ENCODE assay signal across 23 cellular contexts in genomic region chr6:7271205-7271534, GRCh38.
"Had no signal": no experiment of that assay in that cellular context is flagged by ENCODE, and none has a peak within 500 bp of the region (broad histone marks: within the 10 kb centered on the region; RNA-seq: fewer than 3 reads in every experiment).

No MANE protein-coding gene starts in this region.

- FAIRE-seq: keratinocyte had no signal

- H3K4me1 ChIP-seq: gastrocnemius medialis, prostate gland had no signal

- H3K9me3 ChIP-seq: esophagus squamous epithelium, gastrocnemius medialis, ovary, prostate gland, tibial artery had no signal

- H3K4me3 ChIP-seq: coronary artery, esophagus squamous epithelium, gastrocnemius medialis, lung, ovary, prostate gland, skin epidermis, tibial artery had no signal

- DNase-seq: activated CD4-positive, alpha-beta T cell treated with anti-CD3 and anti-CD28 coated beads, Interleukin-2, amount 10 ng/mL, durations not matched to agents 24 days and 14 days; activated T-cell treated with anti-CD3 and anti-CD28 coated beads for 4 hours; amygdala; cerebellar nuclear complex; endodermal cell; esophagus squamous epithelium; gastrocnemius medialis; naive thymus-derived CD4-positive, alpha-beta T cell; ovary; stimulated activated CD4-positive, alpha-beta T cell treated with anti-CD3 and anti-CD28 coated beads, Interleukin-1b, Interleukin-23, amount 100 ng/mL, for 48 hours; stimulated activated naive CD8-positive, alpha-beta T cell treated with anti-CD3 and anti-CD28 coated beads, Interleukin-15, amount 100 ng/mL, for 72 hours had no signal

- H3K27me3 Mint-ChIP-seq: stimulated activated naive CD8-positive, alpha-beta T cell treated with anti-CD3 and anti-CD28 coated beads, Interleukin-15, amount 100 ng/mL, for 72 hours had no signal

- H3K9me3 Mint-ChIP-seq: activated CD4-positive, alpha-beta T cell treated with anti-CD3 and anti-CD28 coated beads, Interleukin-2, amount 10 ng/mL, durations not matched to agents 24 days and 14 days; neural crest cell; stimulated activated effector memory CD8-positive, alpha-beta T cell treated with anti-CD3 and anti-CD28 coated beads, Interleukin-12 subunit alpha, Interleukin-12 subunit beta, amount 100 ng/mL, for 72 hours; stimulated activated naive CD8-positive, alpha-beta T cell treated with anti-CD3 and anti-CD28 coated beads, Interleukin-15, amount 100 ng/mL, for 72 hours; T-helper 2 cell treated with Interferon-gamma antibody and Interleukin-4, amounts not matched to agents 5 μg/mL and 100 μg/mL, for 36 hours had no signal

- H3K4me3 Mint-ChIP-seq: activated CD4-positive, alpha-beta T cell treated with anti-CD3 and anti-CD28 coated beads, Interleukin-2, amount 10 ng/mL, durations not matched to agents 24 days and 14 days; endodermal cell; naive thymus-derived CD4-positive, alpha-beta T cell; neural crest cell; stimulated activated effector memory CD8-positive, alpha-beta T cell treated with anti-CD3 and anti-CD28 coated beads, Interleukin-12 subunit alpha, Interleukin-12 subunit beta, amount 100 ng/mL, for 72 hours; stimulated activated naive CD8-positive, alpha-beta T cell treated with anti-CD3 and anti-CD28 coated beads, Interleukin-15, amount 100 ng/mL, for 72 hours; T-helper 2 cell treated with Interferon-gamma antibody and Interleukin-4, amounts not matched to agents 5 μg/mL and 100 μg/mL, for 36 hours had no signal

- H3K27ac ChIP-seq: coronary artery, esophagus squamous epithelium, gastrocnemius medialis, ovary, prostate gland, skin epidermis, tibial artery, VCaP had no signal

- ATAC-seq: activated CD4-positive, CD25-positive, alpha-beta regulatory T cell treated with anti-CD3 and anti-CD28 coated beads, Interleukin-2, amount 50 U/mL, for 24 hours; naive thymus-derived CD4-positive, alpha-beta T cell; SK-N-SH treated with all-trans-retinoic acid at 6 μM for 48 hours; stimulated activated naive CD8-positive, alpha-beta T cell treated with anti-CD3 and anti-CD28 coated beads, Interleukin-15, amount 100 ng/mL, for 72 hours had no signal

- H3K4me1 Mint-ChIP-seq: activated CD4-positive, alpha-beta T cell treated with anti-CD3 and anti-CD28 coated beads, Interleukin-2, amount 10 ng/mL, durations not matched to agents 24 days and 14 days; endodermal cell had no signal

- H3K27ac Mint-ChIP-seq: activated CD4-positive, alpha-beta T cell treated with anti-CD3 and anti-CD28 coated beads, Interleukin-2, amount 10 ng/mL, durations not matched to agents 24 days and 14 days; endodermal cell; stimulated activated effector memory CD8-positive, alpha-beta T cell treated with anti-CD3 and anti-CD28 coated beads, Interleukin-12 subunit alpha, Interleukin-12 subunit beta, amount 100 ng/mL, for 72 hours; T-helper 2 cell treated with Interferon-gamma antibody and Interleukin-4, amounts not matched to agents 5 μg/mL and 100 μg/mL, for 36 hours had no signal

- H3K27me3 ChIP-seq: esophagus squamous epithelium, gastrocnemius medialis, ovary, tibial artery had no signal

- H3K36me3 ChIP-seq: esophagus squamous epithelium, gastrocnemius medialis, ovary, prostate gland, tibial artery had no signal
